10 cellular contexts compared by ENCODE assay signal in genomic region chr15:31473384-31474058, GRCh38.
DNase-seq lines count a peak whose midpoint lies in the region; ATAC-seq and TF ChIP-seq lines count a peak whose summit lies in the region.
"Had no signal": no experiment of that assay in that cellular context is flagged by ENCODE, and none has a peak within 500 bp of the region (broad histone marks: within the 10 kb centered on the region; RNA-seq: fewer than 3 reads in every experiment).

No MANE protein-coding gene starts in this region.

- no peak for TF ChIP-seq POLR2A in Peyer's patch (IDR thresholded peaks at IDR 0.05)

- H3K4me1 Mint-ChIP-seq in immature natural killer cell = peaks cover 50 to 52% of the 10 kb centered on the region in 2 donors

- H3K36me3 ChIP-seq in left ventricle myocardium inferior (no peaks in the 10 kb centered on the region), Peyer's patch (no peaks in the 10 kb centered on the region), mammary epithelial cell (ENCODE audit: insufficient read depth, low read length) (no peaks in the 10 kb centered on the region)

- TF ChIP-seq CTCF in left ventricle myocardium inferior (IDR thresholded peaks at IDR 0.05; ENCODE audit: borderline replicate concordance) (no peak), Peyer's patch (IDR thresholded peaks at IDR 0.05) (no peak), mammary epithelial cell (conservative IDR thresholded peaks at IDR 0.05 in 1 of 2, IDR thresholded peaks at IDR 0.05 in 1 of 2; ENCODE audit: extremely low read depth in 1 of 2, insufficient read depth in 1 of 2, low read depth in 1 of 2, low read length in 2 of 2) (no peak)

- peaks cover 16% of the 10 kb centered on the region for H3K4me1 ChIP-seq in left ventricle myocardium inferior
- H3K4me1 ChIP-seq in Peyer's patch = peaks cover 0 to 15% (median 4%) of the 10 kb centered on the region in 4 donors
- peaks cover 9% of the 10 kb centered on the region for H3K4me1 ChIP-seq in mammary epithelial cell (ENCODE audit: insufficient read depth, low read length)

- H3K9me3 ChIP-seq in left ventricle myocardium inferior (replicated peaks) (no peaks in the 10 kb centered on the region), Peyer's patch (no peaks in the 10 kb centered on the region), mammary epithelial cell (replicated peaks; ENCODE audit: insufficient read depth, low read length) (no peaks in the 10 kb centered on the region)

- H3K4me2 ChIP-seq in mammary epithelial cell (ENCODE audit: insufficient read depth, low read depth, low read length) = no peak overlapping the region

- no peaks in the 10 kb centered on the region for H3K79me2 ChIP-seq in mammary epithelial cell (ENCODE audit: insufficient read depth, low read length)

- no peak overlapping the region for H3K4me3 ChIP-seq in left ventricle myocardium inferior
- peak overlapping the region in 3 of 4 donors; percentile 1 to 20 (median 18) for H3K4me3 ChIP-seq in Peyer's patch
- no peak overlapping the region for H3K4me3 ChIP-seq in mammary epithelial cell (replicated peaks in 1 of 3; ENCODE audit: insufficient read depth in 1 of 3, low read depth in 2 of 3, low read length in 3 of 3)

- H3K27me3 ChIP-seq in left ventricle myocardium inferior (ENCODE audit: low read depth) (no peaks in the 10 kb centered on the region), Peyer's patch (no peaks in the 10 kb centered on the region), mammary epithelial cell (ENCODE audit: insufficient read depth, low read length) (no peaks in the 10 kb centered on the region)

- in situ Hi-C loops in mammary epithelial cell (cut with MboI; ENCODE audit: low sequenced_read_pairs in 2 of 2) = no loop called here

- CTCF ChIA-PET in mammary epithelial cell (lab: Charles Lee; ENCODE audit: low non-redundant PET) = no interaction called here

- H3K4me3 Mint-ChIP-seq in immature natural killer cell = peak overlapping the region; percentile 69 to 85 (median 74)
- H3K4me3 Mint-ChIP-seq: neural crest cell had no signal

- H3K27ac ChIP-seq in left ventricle myocardium inferior (replicated peaks) (peak overlapping the region; percentile 48), Peyer's patch (peak overlapping the region; percentile 18 to 70 (median 46)), mammary epithelial cell (ENCODE audit: insufficient read depth, low read depth, low read length) (no peak overlapping the region)

- intact Hi-C loops in left ventricle myocardium inferior (cut with micrococcal nuclease) (no loop called here), left ventricle myocardium superior (cut with micrococcal nuclease) (no loop called here), mammary epithelial cell (cut with micrococcal nuclease) (no loop called here)

- H3K27me3 Mint-ChIP-seq in immature natural killer cell (ENCODE audit: low read depth in 3 of 3) = peaks cover 0 to 3% (median 0%) of the 10 kb centered on the region in 3 donors

- no peak overlapping the region for H2AFZ ChIP-seq in mammary epithelial cell (ENCODE audit: low read depth, low read length)

- H3K9me3 Mint-ChIP-seq in immature natural killer cell = no peaks in the 10 kb centered on the region

- no peak for ATAC-seq in left ventricle myocardium superior
- ATAC-seq: Panc1 had no signal

- no peaks in the 10 kb centered on the region for H4K20me1 ChIP-seq in mammary epithelial cell (ENCODE audit: insufficient read depth, low read length)

- no TSS peak for BruUV-seq in mammary epithelial cell (replicated peaks; lab: Mats Ljungman, UMichigan)

- H3K27ac Mint-ChIP-seq in immature natural killer cell = peak overlapping the region; percentile 72 to 91 (median 90)

- DNase-seq in left ventricle myocardium inferior (no peak), left ventricle myocardium superior (no peak), Peyer's patch (peak in 2 of 3 donors; percentile 16 to 41), immature natural killer cell (no peak), ureter (ENCODE audit: low spot score) (peak; percentile 32), EL (no peak), mammary epithelial cell (no peak)
- no peak for DNase-seq in stimulated activated CD4-positive, alpha-beta T cell treated with anti-CD3 and anti-CD28 coated beads, Interleukin-2, amount 100 ng/mL, for 48 hours

- WGBS in mammary epithelial cell (ENCODE audit: low coverage, missing lambda C conversion rate) = 90% methylated on average over 6 of the region's 6 CpGs

- no peak overlapping the region for H3K9ac ChIP-seq in mammary epithelial cell (ENCODE audit: insufficient read depth, low read length)

- peaks cover 0 to 8% (median 6%) of the 10 kb centered on the region in 3 donors for H3K36me3 Mint-ChIP-seq in immature natural killer cell

- dilution Hi-C loops in mammary epithelial cell (cut with HindIII; ENCODE audit: low sequenced_read_pairs) = no loop called here

Comparison
In these comparisons a context has a peak if more than half of its experiments do, and no peak if none do; other contexts are left out.
1. DNase-seq: peak in Peyer's patch (2 of 3) and ureter (single experiment); none in left ventricle myocardium inferior (single experiment), left ventricle myocardium superior (single experiment), immature natural killer cell (0 of 3), EL (single experiment), stimulated activated CD4-positive, alpha-beta T cell treated with anti-CD3 and anti-CD28 coated beads, Interleukin-2, amount 100 ng/mL, for 48 hours (0 of 2) and mammary epithelial cell (single experiment).
2. H3K4me3 ChIP-seq: peak in Peyer's patch (3 of 4); none in left ventricle myocardium inferior (single experiment) and mammary epithelial cell (0 of 3).